23 cellular contexts compared by ENCODE assay signal in genomic region chr16:84367297-84367680, GRCh38. TPM values are rescaled to one million over a fixed set of nuclear protein-coding genes. Genes with fewer than 3 reads are reported as not detected.
DNase-seq lines count a peak whose midpoint lies in the region; FAIRE-seq and TF ChIP-seq lines count a peak whose summit lies in the region.
"Had no signal": no experiment of that assay in that cellular context is flagged by ENCODE, and none has a peak within 500 bp of the region (broad histone marks: within the 10 kb centered on the region; RNA-seq: fewer than 3 reads in every experiment).

No MANE protein-coding gene starts in this region.

- DNase-seq in NOMO-1 treated with DMSO at 0.1 percent for 48 hours (lab: John Stamatoyannopoulos, UW; ENCODE audit: unreplicated experiment) (peak; percentile 23), NOMO-1 treated with dmso at 0.1 percent for 144 hours (lab: John Stamatoyannopoulos, UW; ENCODE audit: unreplicated experiment) (no peak), NCI-H510A treated with DMSO at 0.1 percent for 48 hours (lab: John Stamatoyannopoulos, UW) (peak; percentile 26), stomach (peak; percentile 40), urothelium cell line (ENCODE audit: low spot score) (no peak), glutamatergic neuron (no peak)
- DNase-seq in activated T-helper 2 cell treated with anti-CD3 and anti-CD28 coated beads, Interferon-gamma antibody, Interleukin-2, Interleukin-4, amounts not matched to agents 10 μg/mL and 5 μg/mL and 100 μg/mL, durations not matched to agents 14 hours and 24 hours and 36 hours (ENCODE audit: low spot score) = no peak
- DNase-seq: foreskin melanocyte, naive B cell, ovary, right lobe of liver, T1000 had no signal

- H3K36me3 Mint-ChIP-seq in activated T-helper 2 cell treated with anti-CD3 and anti-CD28 coated beads, Interferon-gamma antibody, Interleukin-2, Interleukin-4, amounts not matched to agents 10 μg/mL and 5 μg/mL and 100 μg/mL, durations not matched to agents 14 hours and 24 hours and 36 hours (ENCODE audit: low read depth) = no peaks in the 10 kb centered on the region
- H3K36me3 Mint-ChIP-seq in glutamatergic neuron (ENCODE audit: unreplicated experiment) = no peaks in the 10 kb centered on the region
- H3K36me3 Mint-ChIP-seq: naive B cell had no signal

- H3K36me3 ChIP-seq in iPS-15b (ENCODE audit: control insufficient read depth, insufficient read depth, low read length) (no peaks in the 10 kb centered on the region), stomach (no peaks in the 10 kb centered on the region)
- H3K36me3 ChIP-seq: ascending aorta, ovary, right lobe of liver had no signal

- no peak overlapping the region for H3K4me3 Mint-ChIP-seq in activated T-helper 2 cell treated with anti-CD3 and anti-CD28 coated beads, Interferon-gamma antibody, Interleukin-2, Interleukin-4, amounts not matched to agents 10 μg/mL and 5 μg/mL and 100 μg/mL, durations not matched to agents 14 hours and 24 hours and 36 hours (ENCODE audit: low read depth)
- H3K4me3 Mint-ChIP-seq in glutamatergic neuron (ENCODE audit: unreplicated experiment) = no peak overlapping the region
- H3K4me3 Mint-ChIP-seq: activated naive CD4-positive, alpha-beta T cell treated with anti-CD3 and anti-CD28 coated beads, Interleukin-2, amount 50 U/mL, for 24 hours; central memory CD8-positive, alpha-beta T cell had no signal

- 21 to 49% (median 25%) methylated on average over 9 of the region's 9 CpGs for WGBS in stomach, 5 donors

- no peaks in the 10 kb centered on the region for H3K9me3 Mint-ChIP-seq in activated T-helper 2 cell treated with anti-CD3 and anti-CD28 coated beads, Interferon-gamma antibody, Interleukin-2, Interleukin-4, amounts not matched to agents 10 μg/mL and 5 μg/mL and 100 μg/mL, durations not matched to agents 14 hours and 24 hours and 36 hours
- H3K9me3 Mint-ChIP-seq in glutamatergic neuron (ENCODE audit: unreplicated experiment) = peaks cover 6% of the 10 kb centered on the region
- H3K9me3 Mint-ChIP-seq: activated naive CD4-positive, alpha-beta T cell treated with anti-CD3 and anti-CD28 coated beads, Interleukin-2, amount 50 U/mL, for 24 hours; central memory CD8-positive, alpha-beta T cell had no signal

- TF ChIP-seq CTCF in stomach (IDR thresholded peaks at IDR 0.05) (no peak), glutamatergic neuron (IDR thresholded peaks at IDR 0.05; ENCODE audit: partially characterized antibody, unreplicated experiment) (no peak)

- peaks cover 7% of the 10 kb centered on the region for H3K4me1 ChIP-seq in iPS-15b (ENCODE audit: control insufficient read depth, insufficient read depth, low read length)
- peaks cover 0 to 26% (median 19%) of the 10 kb centered on the region in 4 donors for H3K4me1 ChIP-seq in stomach
- H3K4me1 ChIP-seq: ascending aorta, right lobe of liver had no signal

- H3K9me3 ChIP-seq in iPS-15b (ENCODE audit: control insufficient read depth, insufficient read depth, low read length) (no peaks in the 10 kb centered on the region), stomach (no peaks in the 10 kb centered on the region)
- H3K9me3 ChIP-seq: ascending aorta, ovary, right lobe of liver had no signal

- H3K27ac ChIP-seq in stomach = peak overlapping the region in 2 of 5 donors; percentile 36 to 53
- H3K27ac ChIP-seq: ascending aorta, ovary, right lobe of liver had no signal

- peaks cover 56% of the 10 kb centered on the region for H3K27me3 Mint-ChIP-seq in activated T-helper 2 cell treated with anti-CD3 and anti-CD28 coated beads, Interferon-gamma antibody, Interleukin-2, Interleukin-4, amounts not matched to agents 10 μg/mL and 5 μg/mL and 100 μg/mL, durations not matched to agents 14 hours and 24 hours and 36 hours (ENCODE audit: low read depth)
- H3K27me3 Mint-ChIP-seq in glutamatergic neuron (ENCODE audit: unreplicated experiment) = peaks cover 8% of the 10 kb centered on the region

- H3K4me3 ChIP-seq in iPS-15b (ENCODE audit: low read depth, low read length) (peak overlapping the region; percentile 73), stomach (peak overlapping the region in 1 of 4 donors; percentile 57)
- H3K4me3 ChIP-seq: ascending aorta, ovary had no signal

- H3K4me1 Mint-ChIP-seq in activated T-helper 2 cell treated with anti-CD3 and anti-CD28 coated beads, Interferon-gamma antibody, Interleukin-2, Interleukin-4, amounts not matched to agents 10 μg/mL and 5 μg/mL and 100 μg/mL, durations not matched to agents 14 hours and 24 hours and 36 hours (ENCODE audit: low read depth) = peaks cover 2% of the 10 kb centered on the region
- no peaks in the 10 kb centered on the region for H3K4me1 Mint-ChIP-seq in glutamatergic neuron (ENCODE audit: low read depth, unreplicated experiment)
- H3K4me1 Mint-ChIP-seq: central memory CD8-positive, alpha-beta T cell had no signal

- intact Hi-C loops in stomach (cut with DNase I; ENCODE audit: low total_unique reads) = no loop called here
- intact Hi-C loops in activated T-helper 2 cell treated with anti-CD3 and anti-CD28 coated beads, Interferon-gamma antibody, Interleukin-2, Interleukin-4, amounts not matched to agents 10 μg/mL and 5 μg/mL and 100 μg/mL, durations not matched to agents 14 hours and 24 hours and 36 hours (cut with micrococcal nuclease) = no loop called here

- no peak for TF ChIP-seq POLR2A in stomach (IDR thresholded peaks at IDR 0.05)

- no peak for TF ChIP-seq EP300 in stomach (IDR thresholded peaks at IDR 0.05)

- no peak overlapping the region for H3K9ac ChIP-seq in iPS-15b (ENCODE audit: low read depth, low read length)

- FAIRE-seq in urothelium cell line (lab: Jason Lieb, UNC) = no peak

- no peak overlapping the region for H3K27ac Mint-ChIP-seq in activated T-helper 2 cell treated with anti-CD3 and anti-CD28 coated beads, Interferon-gamma antibody, Interleukin-2, Interleukin-4, amounts not matched to agents 10 μg/mL and 5 μg/mL and 100 μg/mL, durations not matched to agents 14 hours and 24 hours and 36 hours
- H3K27ac Mint-ChIP-seq in glutamatergic neuron (ENCODE audit: unreplicated experiment) = no peak overlapping the region
- H3K27ac Mint-ChIP-seq: activated naive CD4-positive, alpha-beta T cell treated with anti-CD3 and anti-CD28 coated beads, Interleukin-2, amount 50 U/mL, for 24 hours; CD14-positive monocyte; naive B cell had no signal

- H3K27me3 ChIP-seq in iPS-15b (ENCODE audit: control insufficient read depth, insufficient read depth, low read length) (peaks cover 19% of the 10 kb centered on the region), stomach (peaks cover 0 to 54% (median 18%) of the 10 kb centered on the region in 3 donors)
- H3K27me3 ChIP-seq: ovary, right lobe of liver had no signal

RNA-seq across cellular contexts. Expression of gene ATP2C2, which starts 1.0 kb away (rescaled TPM):
- 100 to 1,000 TPM in 1 of 5 donors, 1 to 10 TPM in 3, not detected in 1; 1.8 to 141 (median 4.3) TPM for total RNA-seq in stomach
- polyA plus RNA-seq in stomach = 1 to 10 TPM in 2 of 3 donors, not detected in 1; 1.1 to 5.4 TPM
- not detected in 2 replicates for total RNA-seq in activated T-helper 2 cell treated with anti-CD3 and anti-CD28 coated beads, Interferon-gamma antibody, Interleukin-2, Interleukin-4, amounts not matched to agents 10 μg/mL and 5 μg/mL and 100 μg/mL, durations not matched to agents 14 hours and 24 hours and 36 hours
- total RNA-seq in glutamatergic neuron (ENCODE audit: unreplicated experiment) = not detected
- total RNA-seq: activated CD8-positive, alpha-beta memory T cell treated with anti-CD3 and anti-CD28 coated beads for 36 hours; ascending aorta; Daoy; H4; HT1080; RPMI7951 had no signal
- polyA plus RNA-seq: AG04450, CD14-positive monocyte had no signal

Comparison
In these comparisons a context has a peak if more than half of its experiments do, and no peak if none do; other contexts are left out.
1. DNase-seq: peak in NOMO-1 treated with DMSO at 0.1 percent for 48 hours (single experiment), NCI-H510A treated with DMSO at 0.1 percent for 48 hours (single experiment) and stomach (single experiment); none in NOMO-1 treated with dmso at 0.1 percent for 144 hours (single experiment), urothelium cell line (single experiment), activated T-helper 2 cell treated with anti-CD3 and anti-CD28 coated beads, Interferon-gamma antibody, Interleukin-2, Interleukin-4, amounts not matched to agents 10 μg/mL and 5 μg/mL and 100 μg/mL, durations not matched to agents 14 hours and 24 hours and 36 hours (single experiment) and glutamatergic neuron (single experiment).